Comparison of ENCODE assay signal across 18 cellular contexts in genomic region chr16:49548571-49548970, GRCh38.
DNase-seq lines count a peak whose midpoint lies in the region; ATAC-seq and TF ChIP-seq lines count a peak whose summit lies in the region.
"Had no signal": no experiment of that assay in that cellular context is flagged by ENCODE, and none has a peak within 500 bp of the region (broad histone marks: within the 10 kb centered on the region; RNA-seq: fewer than 3 reads in every experiment).

No MANE protein-coding gene starts in this region.

- H3K4me2 ChIP-seq in H9 (ENCODE audit: insufficient read depth, insufficient read length, low read length): no peak overlapping the region
- H3K4me2 ChIP-seq in GM23248 (ENCODE audit: unreplicated experiment): no peak overlapping the region
- H3K4me2 ChIP-seq: BLaER1 treated with 17β-estradiol and CSF1 and Interleukin-3, amounts not matched to agents 10 nM and 100 nM; KMS-11 had no signal

- H3K79me2 ChIP-seq in H9 (ENCODE audit: insufficient read depth, low read length): no peaks in the 10 kb centered on the region
- no peaks in the 10 kb centered on the region for H3K79me2 ChIP-seq in GM23248 (ENCODE audit: insufficient read depth)

- H2AFZ ChIP-seq in H9 (ENCODE audit: low read length): no peak overlapping the region
- no peak overlapping the region for H2AFZ ChIP-seq in GM23248

- H2BK5ac ChIP-seq in H9 (ENCODE audit: insufficient read length, low read length): no peak overlapping the region

- no peak for TF ChIP-seq POLR2A in spleen (IDR thresholded peaks at IDR 0.05)

- H3K27ac Mint-ChIP-seq in H9 (peak overlapping the region in 2 of 3 experiments; percentile 9 to 73; a peak in 4 of 7 replicates), glutamatergic neuron (ENCODE audit: unreplicated experiment) (peak overlapping the region; percentile 97)
- H3K27ac Mint-ChIP-seq: CD8-positive, alpha-beta T cell had no signal

- H4K20me1 ChIP-seq in H9 (ENCODE audit: control insufficient read depth, insufficient read depth, insufficient read length) (no peaks in the 10 kb centered on the region), GM23248 (ENCODE audit: insufficient read depth) (no peaks in the 10 kb centered on the region)

- H2BK15ac ChIP-seq in H9 (ENCODE audit: low read depth, low read length): no peak overlapping the region

- H3K4me3 Mint-ChIP-seq in H9 (no peak overlapping the region), glutamatergic neuron (ENCODE audit: unreplicated experiment) (peak overlapping the region; percentile 81)
- H3K4me3 Mint-ChIP-seq: CD8-positive, alpha-beta T cell had no signal

- WGBS in H9 (ENCODE audit: extremely low coverage, insufficient read length, low lambda C conversion rate): no CpG with 5 or more reads among the region's 10 CpGs
- WGBS in spleen, 5 donors: 76 to 92% (median 81%) methylated on average over 10 of the region's 10 CpGs
- WGBS in GM23248 (ENCODE audit: low coverage in 1 of 2, low lambda C conversion rate in 2 of 2, missing lambda C conversion rate in 2 of 2), 2 experiments: 47 to 59% methylated on average over 9 to 10 of the region's 10 CpGs

- no peak for ATAC-seq in HG02678 (IDR thresholded peaks at IDR 0.05; ENCODE audit: unreplicated experiment)
- ATAC-seq: CD8-positive, alpha-beta T cell had no signal

- no peak overlapping the region for H3K4ac ChIP-seq in H9 (ENCODE audit: low read depth, low read length)

- 0 out of 2 replicates have a peak overlapping the region, but pooled peaks have one; percentile 22 for H3K14ac ChIP-seq in H9 (ENCODE audit: insufficient read depth, low read length)

- H2AK5ac ChIP-seq in H9 (ENCODE audit: insufficient read length, low read length): no peak overlapping the region

- H3K27me3 Mint-ChIP-seq in H9 (ENCODE audit: low read depth): no peaks in the 10 kb centered on the region; the same call in 1 of the 2 replicates
- H3K27me3 Mint-ChIP-seq in glutamatergic neuron (ENCODE audit: unreplicated experiment): peaks cover 22% of the 10 kb centered on the region

- H4K5ac ChIP-seq in H9 (ENCODE audit: insufficient read length, low read depth, low read length): no peak overlapping the region

- H3K4me3 ChIP-seq in spleen: no peak overlapping the region
- no peak overlapping the region for H3K4me3 ChIP-seq in GM23248
- H3K4me3 ChIP-seq: BLaER1 treated with 17β-estradiol and CSF1 and Interleukin-3, amounts not matched to agents 10 nM and 100 nM; Peyer's patch; SJSA1 had no signal

- no peak overlapping the region for H3K56ac ChIP-seq in H9 (ENCODE audit: insufficient read length, low read depth, low read length)

- H3K9me3 Mint-ChIP-seq in H9 (no peaks in the 10 kb centered on the region), glutamatergic neuron (ENCODE audit: unreplicated experiment) (peaks cover 35% of the 10 kb centered on the region)
- H3K9me3 Mint-ChIP-seq: CD8-positive, alpha-beta T cell had no signal

- H3K36me3 ChIP-seq in spleen (no peaks in the 10 kb centered on the region), GM23248 (ENCODE audit: low read depth) (no peaks in the 10 kb centered on the region)
- H3K36me3 ChIP-seq: Peyer's patch, SJSA1 had no signal

- no peak overlapping the region for H3T11ph ChIP-seq in H9 (ENCODE audit: low read length)

- no peaks in the 10 kb centered on the region for H3K79me1 ChIP-seq in H9 (ENCODE audit: insufficient read depth, low read depth, low read length, poor library complexity, severe bottlenecking)

- H3F3A ChIP-seq in GM23248 (ENCODE audit: insufficient read depth): no peaks in the 10 kb centered on the region

- in situ Hi-C loops in GM23248 (cut with MboI): no loop called here

- H3K27ac ChIP-seq in H9 (ENCODE audit: insufficient read length, low read depth, low read length): no peak overlapping the region
- no peak overlapping the region for H3K27ac ChIP-seq in spleen
- no peak overlapping the region for H3K27ac ChIP-seq in GM23248
- H3K27ac ChIP-seq: BLaER1 treated with 17β-estradiol and CSF1 and Interleukin-3, amounts not matched to agents 10 nM and 100 nM; HL-60; KMS-11; Peyer's patch; SJSA1 had no signal

- H4K91ac ChIP-seq in H9 (ENCODE audit: insufficient read length, low read depth, low read length): no peak overlapping the region

- H3K9me2 ChIP-seq in GM23248 (ENCODE audit: insufficient read depth): no peaks in the 10 kb centered on the region

- no peak overlapping the region for H2BK120ac ChIP-seq in H9 (ENCODE audit: low read depth, low read length, poor library complexity, severe bottlenecking)

- H3K36me3 Mint-ChIP-seq in H9 (ENCODE audit: insufficient read depth in 1 of 3, low read depth in 3 of 3) (no peaks in the 10 kb centered on the region), glutamatergic neuron (ENCODE audit: unreplicated experiment) (no peaks in the 10 kb centered on the region)
- H3K36me3 Mint-ChIP-seq: CD8-positive, alpha-beta T cell had no signal

- H3K9me3 ChIP-seq in H9 (ENCODE audit: control insufficient read depth, low read depth, low read length): no peaks in the 10 kb centered on the region
- no peaks in the 10 kb centered on the region for H3K9me3 ChIP-seq in spleen
- H3K9me3 ChIP-seq in GM23248 (ENCODE audit: low read depth): no peaks in the 10 kb centered on the region
- H3K9me3 ChIP-seq: BLaER1 treated with 17β-estradiol and CSF1 and Interleukin-3, amounts not matched to agents 10 nM and 100 nM; Peyer's patch; SJSA1 had no signal

- TF ChIP-seq CTCF in H9 (conservative IDR thresholded peaks at IDR 0.05) (no peak), glutamatergic neuron (IDR thresholded peaks at IDR 0.05; ENCODE audit: partially characterized antibody, unreplicated experiment) (no peak), spleen (IDR thresholded peaks at IDR 0.05 in 8 of 11, conservative IDR thresholded peaks at IDR 0.05 in 3 of 11) (no peak)

- no peak overlapping the region for H2BK12ac ChIP-seq in H9 (ENCODE audit: insufficient read length, low read depth, low read length)

- no peak overlapping the region for H3K9ac ChIP-seq in H9 (ENCODE audit: extremely low read depth, insufficient read length, low read length)
- H3K9ac ChIP-seq in GM23248: no peak overlapping the region
- H3K9ac ChIP-seq: BLaER1 treated with 17β-estradiol and CSF1 and Interleukin-3, amounts not matched to agents 10 nM and 100 nM; KMS-11 had no signal

- H3K4me1 ChIP-seq in H9 (ENCODE audit: insufficient read depth, low read length) (no peaks in the 10 kb centered on the region; the same call in 1 of the 2 replicates), spleen (peaks cover 0 to 5% (median 0%) of the 10 kb centered on the region in 6 donors), GM23248 (ENCODE audit: insufficient read depth) (no peaks in the 10 kb centered on the region)
- H3K4me1 ChIP-seq: Peyer's patch had no signal

- H3K23me2 ChIP-seq in H9 (ENCODE audit: insufficient read length, low read depth, low read length, poor library complexity, severe bottlenecking): no peaks in the 10 kb centered on the region

- no peak overlapping the region for H4K8ac ChIP-seq in H9 (replicated peaks; ENCODE audit: insufficient read length, low read depth, low read length)

- no peak overlapping the region for H2BK20ac ChIP-seq in H9 (ENCODE audit: low read depth, low read length, poor library complexity, severe bottlenecking)

- DNase-seq in H9 (no peak), NCI-H2171 (lab: John Stamatoyannopoulos, UW) (peak; percentile 92), glutamatergic neuron (peak; percentile 43), spleen (peak; percentile 51), GM23248 (no peak)
- no peak for DNase-seq in stimulated activated CD4-positive, alpha-beta T cell treated with anti-CD3 and anti-CD28 coated beads, Interleukin-4, amount 100 ng/mL, for 4 hours
- DNase-seq: Calu3; CD8-positive, alpha-beta T cell; MV-4-11; NCI-H2081; NCI-H510A treated with DMSO at 0.1 percent for 48 hours; NK-92 treated with Interleukin-12 subunit alpha and Interleukin-12 subunit beta, amount 100 ng/mL, for 24 hours had no signal

- H3K4me1 Mint-ChIP-seq in H9: peaks cover 42 to 63% of the 10 kb centered on the region in 2 experiments
- H3K4me1 Mint-ChIP-seq in glutamatergic neuron (ENCODE audit: low read depth, unreplicated experiment): peaks cover 69% of the 10 kb centered on the region

- H3K27me3 ChIP-seq in H9 (ENCODE audit: insufficient read depth, low read length) (no peaks in the 10 kb centered on the region; the same call in 1 of the 2 replicates), spleen (replicated peaks in 1 of 7) (no peaks in the 10 kb centered on the region), GM23248 (replicated peaks; ENCODE audit: insufficient read depth) (no peaks in the 10 kb centered on the region; the same call in none of the 2 replicates)
- H3K27me3 ChIP-seq: BLaER1 treated with 17β-estradiol and CSF1 and Interleukin-3, amounts not matched to agents 10 nM and 100 nM; Peyer's patch; SJSA1 had no signal

- no peak overlapping the region for H3K18ac ChIP-seq in H9 (ENCODE audit: insufficient read length, low read depth, low read length)

- intact Hi-C loops in spleen (cut with DNase I; ENCODE audit: low total_unique reads): no loop called here

- no peak overlapping the region for H3K23ac ChIP-seq in H9 (ENCODE audit: insufficient read length, low read depth, low read length)

Comparison
In these comparisons a context has a peak if more than half of its experiments do, and no peak if none do; other contexts are left out.
1. DNase-seq: peak in NCI-H2171 (single experiment), glutamatergic neuron (single experiment) and spleen (single experiment); none in H9 (single experiment), stimulated activated CD4-positive, alpha-beta T cell treated with anti-CD3 and anti-CD28 coated beads, Interleukin-4, amount 100 ng/mL, for 4 hours (0 of 2) and GM23248 (single experiment).